In the genomic region with DNA sequence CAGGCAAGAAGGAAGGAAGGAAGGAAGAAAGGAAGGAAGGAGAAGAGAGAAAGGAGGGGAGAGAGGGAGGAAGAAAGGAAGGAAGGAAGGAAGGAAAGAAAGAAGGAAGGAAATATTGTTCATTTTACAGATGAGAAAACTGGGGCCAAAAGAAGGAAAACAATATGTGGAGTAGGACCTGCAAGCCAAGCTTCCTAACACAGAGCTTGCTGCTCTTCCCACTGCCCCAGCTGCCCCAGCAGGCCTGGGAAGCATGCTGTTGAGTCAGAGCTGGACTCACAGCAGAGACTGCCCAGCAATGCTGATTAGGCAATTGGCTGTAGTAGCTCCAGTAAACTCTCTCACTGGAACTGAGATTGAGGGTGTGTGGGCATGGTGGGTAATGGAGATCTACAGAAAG, we compare ENCODE assay signal across 16 cellular contexts. TPM values are rescaled to one million over a fixed set of nuclear protein-coding genes. Genes with fewer than 3 reads are reported as not detected.
DNase-seq lines count a peak whose midpoint lies in the region; ATAC-seq and TF ChIP-seq lines count a peak whose summit lies in the region.
"Had no signal": no experiment of that assay in that cellular context is flagged by ENCODE, and none has a peak within 500 bp of the region (broad histone marks: within the 10 kb centered on the region; RNA-seq: fewer than 3 reads in every experiment).

No MANE protein-coding gene starts in this region.

- TF ChIP-seq CTCF in AG10803 (conservative IDR thresholded peaks at IDR 0.05; ENCODE audit: low read length) = no peak
- TF ChIP-seq CTCF in NB4 (IDR thresholded peaks at IDR 0.05; ENCODE audit: low read depth, low read length) = no peak
- TF ChIP-seq CTCF in epithelial cell of esophagus (IDR thresholded peaks at IDR 0.05; ENCODE audit: insufficient read depth, low read depth, low read length, missing control alignments) = no peak

- ATAC-seq in GM18502 (IDR thresholded peaks at IDR 0.05; ENCODE audit: poor library complexity, unreplicated experiment) = no peak
- ATAC-seq: activated naive CD4-positive, alpha-beta T cell treated with anti-CD3 and anti-CD28 coated beads, Interleukin-2, amount 50 U/mL, for 72 hours; effector memory CD8-positive, alpha-beta T cell had no signal

- H3K4me3 ChIP-seq in AG10803 (ENCODE audit: low read length) (no peak overlapping the region), NB4 (ENCODE audit: low read depth, low read length) (no peak overlapping the region), epithelial cell of esophagus (ENCODE audit: low read length) (no peak overlapping the region)
- H3K4me3 ChIP-seq: SK-N-MC had no signal

- DNase-seq in AG10803 (ENCODE audit: low read depth) = peak; percentile 86
- peak; percentile 19 for DNase-seq in NB4 (ENCODE audit: low read depth)
- DNase-seq in epithelial cell of esophagus (ENCODE audit: low read depth) = peak; percentile 72
- peak; percentile 27 for DNase-seq in mucosa of gallbladder (ENCODE audit: low spot score)
- DNase-seq in cerebellar nuclear complex (lab: John Stamatoyannopoulos, UW) = no peak
- no peak for DNase-seq in effector CD8-positive, alpha-beta T cell (lab: John Stamatoyannopoulos, UW)
- no peak for DNase-seq in NCI-H526 (lab: John Stamatoyannopoulos, UW)
- DNase-seq: activated CD4-positive, alpha-beta T cell treated with anti-CD3 and anti-CD28 coated beads for 48 hours; C1 segment of cervical spinal cord; effector memory CD8-positive, alpha-beta T cell; NCI-H510A treated with DMSO at 0.1 percent for 48 hours; nucleus accumbens; stimulated activated CD4-positive, alpha-beta T cell treated with anti-CD3 and anti-CD28 coated beads, Interleukin-2, amount 100 ng/mL, for 24 hours had no signal

- TF ChIP-seq POLR2A in NB4 (IDR thresholded peaks at IDR 0.05; ENCODE audit: extremely low read depth, insufficient read length) = no peak

RNA-seq across cellular contexts. Expression of gene SMCO4, which starts 42.6 kb away (rescaled TPM):
- total RNA-seq in mucosa of gallbladder = 62.4 TPM

Comparison
In these comparisons a context has a peak if more than half of its experiments do, and no peak if none do; other contexts are left out.
1. DNase-seq: peak in AG10803 (single experiment), NB4 (single experiment), epithelial cell of esophagus (single experiment) and mucosa of gallbladder (single experiment); none in cerebellar nuclear complex (0 of 2), effector CD8-positive, alpha-beta T cell (single experiment) and NCI-H526 (0 of 2).